In genomic region chr2:119292226-119292625, GRCh38 we compare ENCODE assay signal across 1 cellular context.
TF ChIP-seq lines count a peak whose summit lies in the region.

No MANE protein-coding gene starts in this region.

TF ChIP-seq in K562, 482 proteins besides CTCF, POLR2A, EP300 and RAD21 (continued from another document):
- no peak for TF ChIP-seq MLX (CRISPR knock-in tag; conservative IDR thresholded peaks at IDR 0.05)
- no peak for TF ChIP-seq ZNF146 (CRISPR knock-in tag; IDR thresholded peaks at IDR 0.05; ENCODE audit: unreplicated experiment)
- no peak for TF ChIP-seq CXXC5 (CRISPR knock-in tag; IDR thresholded peaks at IDR 0.05)
- no peak for TF ChIP-seq MECOM (CRISPR knock-in tag; IDR thresholded peaks at IDR 0.05)
- no peak for TF ChIP-seq ZNF184 (CRISPR knock-in tag; IDR thresholded peaks at IDR 0.05)
- TF ChIP-seq KAT8 (IDR thresholded peaks at IDR 0.05; ENCODE audit: low read depth): no peak
- TF ChIP-seq PURB (CRISPR knock-in tag; IDR thresholded peaks at IDR 0.05; ENCODE audit: low read depth): no peak
- TF ChIP-seq ARNT (IDR thresholded peaks at IDR 0.05): no peak
